In the genomic region with DNA sequence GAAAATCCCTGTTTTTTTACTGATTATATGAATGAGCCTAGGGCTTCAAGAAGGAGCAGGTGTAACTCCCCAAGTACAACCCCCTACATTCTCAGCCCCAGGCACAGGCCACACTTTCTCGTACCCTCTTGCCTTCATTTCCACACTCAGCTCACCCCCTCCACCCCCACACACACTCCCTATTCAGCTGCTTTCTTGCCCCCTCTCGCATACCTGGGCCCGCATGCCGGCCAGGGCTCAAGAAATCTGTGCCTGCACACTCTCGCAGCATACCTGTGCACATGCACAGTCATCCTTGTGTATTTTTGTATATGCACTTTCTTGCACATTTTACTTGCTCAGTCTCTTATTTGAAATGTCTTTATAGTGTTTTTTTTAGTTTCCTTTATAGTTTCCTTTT, we compare ENCODE assay signal across 11 cellular contexts. TPM values are rescaled to one million over a fixed set of nuclear protein-coding genes. Genes with fewer than 3 reads are reported as not detected.
A peak's percentile ranks its signal among the peaks of the same experiment; 100 is the strongest.
DNase-seq lines count a peak whose midpoint lies in the region; ATAC-seq and TF ChIP-seq lines count a peak whose summit lies in the region.
"Had no signal": no experiment of that assay in that cellular context is flagged by ENCODE, and none has a peak within 500 bp of the region (broad histone marks: within the 10 kb centered on the region; RNA-seq: fewer than 3 reads in every experiment).

No MANE protein-coding gene starts in this region.

- TF ChIP-seq CTCF in MCF 10A (IDR thresholded peaks at IDR 0.05; ENCODE audit: unreplicated experiment) (no peak), transverse colon (IDR thresholded peaks at IDR 0.05) (no peak), left lung (IDR thresholded peaks at IDR 0.05) (no peak)

- CTCF ChIA-PET in MCF 10A (lab: Yijun Ruan, JAX): interaction anchor here (0.7 to 1.3 kb wide), 3 partner anchors 10 to 441 kb away, joined by 3 to 6 read pairs (median 3); no protein-coding TSS in a partner anchor

- 64 to 70% methylated on average over 5 of the region's 5 CpGs for WGBS in mesodermal cell (ENCODE audit: insufficient coverage in 2 of 2), 2 experiments
- WGBS in transverse colon (ENCODE audit: low coverage in 1 of 2), 2 donors: 57 to 58% methylated on average over 4 to 5 of the region's 5 CpGs

- no peaks in the 10 kb centered on the region for H3K36me3 Mint-ChIP-seq in activated T-cell treated with anti-CD3 and anti-CD28 coated beads, Interleukin-2, amount 50 U/mL, for 24 hours (ENCODE audit: low read depth)
- peaks cover 5% of the 10 kb centered on the region for H3K36me3 Mint-ChIP-seq in MCF 10A (ENCODE audit: insufficient read depth, unreplicated experiment)

- H3K9me3 Mint-ChIP-seq in activated T-cell treated with anti-CD3 and anti-CD28 coated beads, Interleukin-2, amount 50 U/mL, for 24 hours: no peaks in the 10 kb centered on the region
- no peaks in the 10 kb centered on the region for H3K9me3 Mint-ChIP-seq in MCF 10A (ENCODE audit: unreplicated experiment)

- DNase-seq in activated T-cell treated with anti-CD3 and anti-CD28 coated beads, Interleukin-2, amount 50 U/mL, for 24 hours: no peak
- DNase-seq in activated T-cell treated with anti-CD3 and anti-CD28 coated beads, Interleukin-2, amount 50 U/mL, for 48 hours: no peak
- DNase-seq in MCF 10A (ENCODE audit: unreplicated experiment) (no peak), transverse colon (no peak), germinal center (ENCODE audit: low spot score) (no peak), NCI-H446 treated with DMSO at 0.1 percent for 48 hours (lab: John Stamatoyannopoulos, UW) (no peak), left lung (no peak)
- DNase-seq: activated CD4-positive, CD25-positive, alpha-beta regulatory T cell treated with anti-CD3 and anti-CD28 coated beads, Interleukin-2, amount 50 U/mL, for 72 hours; NCI-H510A treated with DMSO at 0.1 percent for 48 hours; stimulated activated CD4-positive, alpha-beta T cell treated with anti-CD3 and anti-CD28 coated beads, Interleukin-4, amount 100 ng/mL, for 4 hours had no signal

- H3K4me3 Mint-ChIP-seq in activated T-cell treated with anti-CD3 and anti-CD28 coated beads, Interleukin-2, amount 50 U/mL, for 24 hours: peak overlapping the region; percentile 31
- peak overlapping the region; percentile 96 for H3K4me3 Mint-ChIP-seq in MCF 10A (ENCODE audit: unreplicated experiment)

- H3K27ac Mint-ChIP-seq in activated T-cell treated with anti-CD3 and anti-CD28 coated beads, Interleukin-2, amount 50 U/mL, for 24 hours: no peak overlapping the region
- no peak overlapping the region for H3K27ac Mint-ChIP-seq in MCF 10A (ENCODE audit: low read depth, unreplicated experiment)

- H3K27ac ChIP-seq in mesodermal cell (ENCODE audit: low read depth, low read length, severe bottlenecking): no peak overlapping the region
- peak overlapping the region; percentile 90 to 95 (median 92) for H3K27ac ChIP-seq in transverse colon
- H3K27ac ChIP-seq in left lung: no peak overlapping the region

- TF ChIP-seq POLR2A in transverse colon (IDR thresholded peaks at IDR 0.05): no peak

- BruUV-seq in MCF 10A (replicated peaks; lab: Mats Ljungman, UMichigan): no TSS peak

- H3K9me3 ChIP-seq in mesodermal cell (ENCODE audit: control insufficient read depth, low read length): no peaks in the 10 kb centered on the region
- H3K9me3 ChIP-seq in transverse colon: no peaks in the 10 kb centered on the region
- no peaks in the 10 kb centered on the region for H3K9me3 ChIP-seq in left lung

- H3K4me1 ChIP-seq in mesodermal cell (ENCODE audit: control insufficient read depth, insufficient read depth, low read length, poor library complexity, severe bottlenecking): peaks cover 18% of the 10 kb centered on the region
- H3K4me1 ChIP-seq in transverse colon: peaks cover 35 to 73% (median 65%) of the 10 kb centered on the region in 4 donors
- H3K4me1 ChIP-seq in left lung: peaks cover 3 to 23% of the 10 kb centered on the region in 2 donors

- no peak for TF ChIP-seq EP300 in transverse colon (IDR thresholded peaks at IDR 0.05; ENCODE audit: low read depth)

- peaks cover 41% of the 10 kb centered on the region for H3K27me3 Mint-ChIP-seq in activated T-cell treated with anti-CD3 and anti-CD28 coated beads, Interleukin-2, amount 50 U/mL, for 24 hours
- no peaks in the 10 kb centered on the region for H3K27me3 Mint-ChIP-seq in MCF 10A (ENCODE audit: insufficient read depth, unreplicated experiment)

- intact Hi-C loops in MCF 10A (cut with micrococcal nuclease): no loop called here
- intact Hi-C loops in transverse colon (cut with DNase I; ENCODE audit: low total_unique reads): no loop called here
- intact Hi-C loops in left lung (cut with DNase I): no loop called here

- ATAC-seq in left lung: no peak

- peak overlapping the region; percentile 50 for H3K4me3 ChIP-seq in mesodermal cell (ENCODE audit: extremely low read depth, insufficient read depth, low read length, poor library complexity, severe bottlenecking)
- peak overlapping the region in 2 of 4 donors; percentile 71 to 92 for H3K4me3 ChIP-seq in transverse colon
- H3K4me3 ChIP-seq in left lung: peak overlapping the region in 1 of 2 donors; percentile 44

- peaks cover 19% of the 10 kb centered on the region for H3K4me1 Mint-ChIP-seq in activated T-cell treated with anti-CD3 and anti-CD28 coated beads, Interleukin-2, amount 50 U/mL, for 24 hours (ENCODE audit: low read depth)
- H3K4me1 Mint-ChIP-seq in MCF 10A (ENCODE audit: insufficient read depth, unreplicated experiment): peaks cover 47% of the 10 kb centered on the region

- H3K36me3 ChIP-seq in mesodermal cell (ENCODE audit: control insufficient read depth, insufficient read depth, low read length) (peaks cover 9% of the 10 kb centered on the region), transverse colon (no peaks in the 10 kb centered on the region), left lung (no peaks in the 10 kb centered on the region)

- POLR2A ChIA-PET in MCF 10A (lab: Yijun Ruan, JAX): interaction anchor here (0.6 to 3.4 kb wide), 4 partner anchors 17 to 131 kb away, joined by 3 to 20 read pairs (median 3); partner anchors contain the start of gene KDM4A

- in situ Hi-C loops in transverse colon (cut with MboI; ENCODE audit: low pct_ligation_motif_present in 1 of 4, low pct_unique_long_range_greater_than_20kb in 1 of 4, low sequenced_read_pairs in 3 of 4): loop anchor here in 1 of 4 donors (25.0 kb wide), 1 partner anchor 405 kb away; the partner anchor contains the start of genes ARTN and IPO13

- H3K27me3 ChIP-seq in transverse colon (no peaks in the 10 kb centered on the region), left lung (peaks cover 0 to 37% of the 10 kb centered on the region in 2 donors)

RNA-seq across cellular contexts. Expression of gene PTPRF, which starts 2.0 kb away (rescaled TPM):
- 67.2 and 87.1 TPM in 2 replicates for total RNA-seq in MCF 10A (2022)
- 125 TPM for polyA plus RNA-seq in mesodermal cell (2013, experiment 1 of 2)
- 107 TPM for polyA plus RNA-seq in mesodermal cell (2013, experiment 2 of 2)
- 100 to 1,000 TPM; 278 to 549 (median 404) TPM for total RNA-seq in transverse colon
- 100 to 1,000 TPM; 123 to 279 TPM for total RNA-seq in left lung

Comparison
In these comparisons a context has a peak if more than half of its experiments do, and no peak if none do; other contexts are left out.
1. H3K27ac ChIP-seq: peak in transverse colon (4 of 4); none in mesodermal cell (single experiment) and left lung (0 of 2).